Comparison of ENCODE assay signal across 26 cellular contexts in the genomic region with DNA sequence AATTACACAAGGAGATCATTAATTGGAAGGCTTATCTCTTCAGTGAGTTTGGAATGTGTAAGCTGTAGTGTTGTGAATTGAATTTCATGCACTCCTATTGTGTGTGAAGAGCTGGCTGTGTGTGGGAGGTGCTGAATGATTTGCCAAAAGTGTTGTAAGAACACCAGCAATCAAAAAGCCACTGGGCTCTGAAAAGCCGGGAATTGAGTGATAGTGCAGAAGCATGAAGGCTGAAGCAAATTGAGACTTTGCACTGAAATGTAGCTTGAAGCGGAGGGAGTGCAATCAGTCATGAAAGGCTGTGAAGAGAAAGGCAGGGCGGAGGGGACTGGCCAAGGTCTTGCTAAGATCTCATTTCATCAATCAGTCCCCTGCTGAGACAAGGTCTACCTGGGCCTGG.
DNase-seq lines count a peak whose midpoint lies in the region; ATAC-seq and TF ChIP-seq lines count a peak whose summit lies in the region.
"Had no signal": no experiment of that assay in that cellular context is flagged by ENCODE, and none has a peak within 500 bp of the region (broad histone marks: within the 10 kb centered on the region; RNA-seq: fewer than 3 reads in every experiment).

No MANE protein-coding gene starts in this region.

- H3K27me3 ChIP-seq in H7 (ENCODE audit: control insufficient read depth, insufficient read depth, low read length) = no peaks in the 10 kb centered on the region
- H3K27me3 ChIP-seq: BLaER1 treated with 17β-estradiol and CSF1 and Interleukin-3, amounts not matched to agents 10 nM and 100 nM; spleen had no signal

- DNase-seq in ELF-1 (ENCODE audit: low read depth, low spot score) = peak; percentile 8
- peak; percentile 14 for DNase-seq in choroid plexus epithelial cell (ENCODE audit: low read depth)
- DNase-seq in left kidney (ENCODE audit: low read depth, low spot score) = peak; percentile 77
- peak; percentile 93 for DNase-seq in renal cortical epithelial cell (ENCODE audit: low read depth)
- DNase-seq in substantia nigra (lab: John Stamatoyannopoulos, UW) = no peak
- no peak for DNase-seq in T-cell
- no peak for DNase-seq in H7
- DNase-seq in hippocampal formation (lab: John Stamatoyannopoulos, UW) = no peak
- DNase-seq: activated CD4-positive, alpha-beta T cell treated with anti-CD3 and anti-CD28 coated beads, Interleukin-2, amount 50 U/mL, for 4 hours; activated effector memory CD4-positive, alpha-beta T cell treated with Interleukin-2 at 50 U/mL for 16 hours; effector memory CD8-positive, alpha-beta T cell; left ventricle myocardium inferior; NCI-H1105 treated with DMSO at 0.1 percent for 48 hours; NCI-H510A treated with DMSO at 0.1 percent for 48 hours; RPMI8226; spleen; stimulated activated CD4-positive, alpha-beta T cell treated with anti-CD3 and anti-CD28 coated beads, Interleukin-4, amount 100 ng/mL, for 24 hours; trophoblast cell had no signal

- POLR2A ChIA-PET in T-cell (lab: Charles Lee) = no interaction called here

- no peak overlapping the region for H3K27ac ChIP-seq in substantia nigra (ENCODE audit: low read depth, low read length, poor library complexity, severe bottlenecking)
- H3K27ac ChIP-seq: BLaER1 treated with 17β-estradiol and CSF1 and Interleukin-3, amounts not matched to agents 10 nM and 100 nM; HL-60; left ventricle myocardium inferior; SK-N-MC; spleen; VCaP had no signal

- no peak for TF ChIP-seq CTCF in choroid plexus epithelial cell (conservative IDR thresholded peaks at IDR 0.05; ENCODE audit: low read depth, low read length)

- H3K36me3 Mint-ChIP-seq in T-cell = no peaks in the 10 kb centered on the region
- H3K36me3 Mint-ChIP-seq: brain had no signal

- no peaks in the 10 kb centered on the region for H3K27me3 Mint-ChIP-seq in T-cell
- H3K27me3 Mint-ChIP-seq: brain; effector memory CD8-positive, alpha-beta T cell; stimulated activated naive CD8-positive, alpha-beta T cell treated with anti-CD3 and anti-CD28 coated beads, Interleukin-15, Interleukin-2, amounts not matched to agents 100 ng/mL and 50 ng/mL, for 24 hours had no signal

- H3K4me3 ChIP-seq in choroid plexus epithelial cell (ENCODE audit: low read depth, low read length) (no peak overlapping the region), H7 (ENCODE audit: insufficient read depth, low read depth, low read length) (no peak overlapping the region)
- H3K4me3 ChIP-seq: BLaER1 treated with 17β-estradiol and CSF1 and Interleukin-3, amounts not matched to agents 10 nM and 100 nM; left ventricle myocardium inferior; SK-N-MC; spleen had no signal

- no peak overlapping the region for H3K27ac Mint-ChIP-seq in T-cell
- H3K27ac Mint-ChIP-seq: effector memory CD8-positive, alpha-beta T cell; stimulated activated naive CD8-positive, alpha-beta T cell treated with anti-CD3 and anti-CD28 coated beads, Interleukin-15, Interleukin-2, amounts not matched to agents 100 ng/mL and 50 ng/mL, for 24 hours; T-helper 2 cell treated with Interferon-gamma antibody and Interleukin-4, amounts not matched to agents 5 μg/mL and 100 μg/mL, for 36 hours had no signal

- peaks cover 10 to 43% (median 23%) of the 10 kb centered on the region in 3 donors for H3K9me3 Mint-ChIP-seq in T-cell
- H3K9me3 Mint-ChIP-seq: brain had no signal

- no peaks in the 10 kb centered on the region for H3K4me1 Mint-ChIP-seq in T-cell

- CTCF ChIA-PET in T-cell (lab: Charles Lee) = no interaction called here

- no peak for ATAC-seq in T-cell (replicated peaks in 1 of 4)
- ATAC-seq: effector memory CD8-positive, alpha-beta T cell; HepG2 had no signal

- H3K36me3 ChIP-seq in H7 (replicated peaks; ENCODE audit: control insufficient read depth, insufficient read depth, low read length) = no peaks in the 10 kb centered on the region
- H3K36me3 ChIP-seq: BLaER1 treated with 17β-estradiol and CSF1 and Interleukin-3, amounts not matched to agents 10 nM and 100 nM; left ventricle myocardium inferior; spleen had no signal

- no peak overlapping the region for H3K4me3 Mint-ChIP-seq in T-cell
- H3K4me3 Mint-ChIP-seq: brain; effector memory CD8-positive, alpha-beta T cell; stimulated activated naive CD8-positive, alpha-beta T cell treated with anti-CD3 and anti-CD28 coated beads, Interleukin-15, Interleukin-2, amounts not matched to agents 100 ng/mL and 50 ng/mL, for 24 hours; T-helper 2 cell treated with Interferon-gamma antibody and Interleukin-4, amounts not matched to agents 5 μg/mL and 100 μg/mL, for 36 hours had no signal

Comparison
In these comparisons a context has a peak if more than half of its experiments do, and no peak if none do; other contexts are left out.
1. DNase-seq: peak in ELF-1 (single experiment), choroid plexus epithelial cell (single experiment), left kidney (single experiment) and renal cortical epithelial cell (single experiment); none in substantia nigra (0 of 49), T-cell (0 of 34), H7 (single experiment) and hippocampal formation (0 of 2).